In genomic region chrX:40169193-40170086, GRCh38 we compare ENCODE assay signal across 1 cellular context.
TF ChIP-seq lines count a peak whose summit lies in the region.

No MANE protein-coding gene starts in this region.

TF ChIP-seq in GM12878, 131 proteins besides CTCF, POLR2A, EP300 and RAD21 (continued from another document):
- TF ChIP-seq HSF1 (IDR thresholded peaks at IDR 0.05; ENCODE audit: low read depth, low read length) (no peak), WRNIP1 (IDR thresholded peaks at IDR 0.05; ENCODE audit: borderline replicate concordance, low read depth, low read length) (no peak), BMI1 (IDR thresholded peaks at IDR 0.05; ENCODE audit: borderline replicate concordance) (no peak), ZNF207 (IDR thresholded peaks at IDR 0.05; ENCODE audit: borderline replicate concordance) (no peak), ZNF217 (IDR thresholded peaks at IDR 0.05) (no peak), PKNOX1 (IDR thresholded peaks at IDR 0.05) (no peak), BCLAF1 (IDR thresholded peaks at IDR 0.05) (no peak), ZNF384 (IDR thresholded peaks at IDR 0.05; ENCODE audit: borderline replicate concordance, low read depth, low read length) (peak; percentile 77), KAT2A (conservative IDR thresholded peaks at IDR 0.05; ENCODE audit: control insufficient read depth, low read depth, low read length) (no peak), EGR1 (IDR thresholded peaks at IDR 0.05; ENCODE audit: borderline replicate concordance in 1 of 2, low read depth in 2 of 2, low read length in 2 of 2) (no peak), ZBTB33 (IDR thresholded peaks at IDR 0.05) (no peak), HDGF (IDR thresholded peaks at IDR 0.05) (no peak), MEF2B (IDR thresholded peaks at IDR 0.05; ENCODE audit: partially characterized antibody, poor library complexity, severe bottlenecking) (no peak), ELK1 (IDR thresholded peaks at IDR 0.05; ENCODE audit: low read depth, low read length) (no peak), MTA2 (IDR thresholded peaks at IDR 0.05; ENCODE audit: low read depth) (no peak), ZNF274 (IDR thresholded peaks at IDR 0.05; ENCODE audit: insufficient read depth, insufficient read length) (no peak), PAX5 (IDR thresholded peaks at IDR 0.05; ENCODE audit: borderline replicate concordance, low read depth, low read length) (peak; percentile 99), CBX3 (IDR thresholded peaks at IDR 0.05; ENCODE audit: borderline replicate concordance, low read depth) (no peak), KLF5 (IDR thresholded peaks at IDR 0.05; ENCODE audit: partially characterized antibody) (no peak), RFX5 (IDR thresholded peaks at IDR 0.05; ENCODE audit: low read depth, low read length) (no peak), SMAD1 (IDR thresholded peaks at IDR 0.05; ENCODE audit: low read depth, partially characterized antibody) (no peak), FOS (IDR thresholded peaks at IDR 0.05; ENCODE audit: borderline replicate concordance, extremely low read depth, insufficient read length) (no peak), TCF12 (IDR thresholded peaks at IDR 0.05; ENCODE audit: low read depth, low read length) (peak; percentile 74), ETV6 (conservative IDR thresholded peaks at IDR 0.05 in 1 of 2, IDR thresholded peaks at IDR 0.05 in 1 of 2; ENCODE audit: borderline replicate concordance in 1 of 2, low read depth in 1 of 2) (no peak), TCF7 (IDR thresholded peaks at IDR 0.05; ENCODE audit: borderline replicate concordance) (no peak)
